20 cellular contexts compared by ENCODE assay signal in the genomic region with DNA sequence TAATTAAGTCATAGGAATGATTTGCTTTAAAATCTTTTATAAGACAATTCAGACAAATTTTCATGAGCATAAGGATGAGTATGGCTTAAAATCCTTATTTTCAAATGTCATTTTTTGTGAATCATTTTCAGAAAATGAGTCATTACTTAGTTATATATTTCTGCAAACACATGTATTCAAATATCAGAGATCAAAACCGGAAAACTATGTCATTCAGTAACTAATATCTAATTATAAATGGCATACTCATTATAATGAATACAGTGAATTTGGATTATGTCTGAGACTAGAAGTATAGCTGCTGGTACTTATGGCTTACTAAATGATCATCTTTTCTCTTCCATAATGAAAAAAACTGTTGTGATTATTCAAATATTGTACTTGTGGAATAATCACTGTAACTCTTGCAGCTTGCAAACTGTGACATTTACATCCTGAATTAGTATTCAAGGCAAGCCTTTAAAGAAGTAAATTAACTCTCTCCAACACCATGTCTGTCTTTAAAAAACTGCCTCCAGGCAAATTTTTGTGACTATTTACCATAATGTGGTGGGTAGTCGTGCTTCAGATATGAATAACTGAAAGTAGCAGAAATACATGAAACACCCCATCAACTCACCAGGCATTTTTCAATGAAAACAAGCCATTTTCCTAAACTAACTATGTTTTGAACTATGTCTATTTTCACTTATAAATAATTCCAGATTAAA.
DNase-seq lines count a peak whose midpoint lies in the region; ATAC-seq and TF ChIP-seq lines count a peak whose summit lies in the region.
"Had no signal": no experiment of that assay in that cellular context is flagged by ENCODE, and none has a peak within 500 bp of the region (broad histone marks: within the 10 kb centered on the region; RNA-seq: fewer than 3 reads in every experiment).

No MANE protein-coding gene starts in this region.

- no peak for TF ChIP-seq CTCF in OCI-LY3 (IDR thresholded peaks at IDR 0.05; ENCODE audit: low read depth, low read length)

- no peak overlapping the region for H3K9ac ChIP-seq in OCI-LY3 (ENCODE audit: low read length)

- H3K4me3 ChIP-seq in OCI-LY3 (ENCODE audit: low read length): peak overlapping the region; percentile 45
- H3K4me3 ChIP-seq: spleen, uterus had no signal

- peaks cover 32% of the 10 kb centered on the region for H3K4me1 ChIP-seq in OCI-LY3 (ENCODE audit: low read length)
- H3K4me1 ChIP-seq: spleen, uterus had no signal

- peak overlapping the region; percentile 62 for H3K4me2 ChIP-seq in OCI-LY3 (ENCODE audit: low read length)

- H2AFZ ChIP-seq in OCI-LY3 (ENCODE audit: low read depth, low read length): no peak overlapping the region

- H3K36me3 ChIP-seq in OCI-LY3 (replicated peaks; ENCODE audit: low read depth, low read length): no peaks in the 10 kb centered on the region
- H3K36me3 ChIP-seq: spleen, uterus had no signal

- H3K27ac ChIP-seq in OCI-LY3 (ENCODE audit: low read length): peak overlapping the region; percentile 62
- H3K27ac ChIP-seq: spleen, uterus had no signal

- H3K27me3 ChIP-seq in OCI-LY3 (ENCODE audit: low read depth, low read length): peaks cover 17% of the 10 kb centered on the region; the same call in 1 of the 2 replicates
- H3K27me3 ChIP-seq: spleen, uterus had no signal

- no peak for DNase-seq in NCI-H2171 treated with DMSO at 0.1 percent for 48 hours (lab: John Stamatoyannopoulos, UW)
- no peak for DNase-seq in NOMO-1 treated with DMSO at 0.1 percent for 48 hours (lab: John Stamatoyannopoulos, UW; ENCODE audit: unreplicated experiment)
- DNase-seq in NCI-H1417 (lab: John Stamatoyannopoulos, UW): no peak
- DNase-seq in stimulated activated naive CD8-positive, alpha-beta T cell treated with anti-CD3 and anti-CD28 coated beads, Interleukin-15, Interleukin-2, amounts not matched to agents 100 U/mL and 50 U/mL, for 24 hours: no peak
- DNase-seq: activated CD4-positive, alpha-beta T cell treated with anti-CD3 and anti-CD28 coated beads for 1 hour; Calu3; dermis blood vessel endothelial cell; GF-D8; head of caudate nucleus; natural killer cell; NCI-H2227 treated with DMSO at 0.1 percent for 48 hours; SHP77 treated with DMSO at 0.1 percent for 48 hours; spleen; stimulated activated naive CD4-positive, alpha-beta T cell treated with Interleukin-2 at 50 U/mL for 16 hours; uterus had no signal

- peaks cover 10% of the 10 kb centered on the region; the same call in 1 of the 2 replicates for H3K9me3 ChIP-seq in OCI-LY3 (ENCODE audit: insufficient read depth, low read length)
- H3K9me3 ChIP-seq: uterus had no signal

- ATAC-seq in GM18868 (IDR thresholded peaks at IDR 0.05; ENCODE audit: unreplicated experiment) (peak; percentile 64), GM21390 (IDR thresholded peaks at IDR 0.05; ENCODE audit: unreplicated experiment) (peak; percentile 62), HG02943 (IDR thresholded peaks at IDR 0.05; ENCODE audit: low read depth, unreplicated experiment) (peak; percentile 60)
- no peak for ATAC-seq in stimulated activated naive CD8-positive, alpha-beta T cell treated with anti-CD3 and anti-CD28 coated beads, Interleukin-15, Interleukin-2, amounts not matched to agents 100 U/mL and 50 U/mL, for 24 hours
- ATAC-seq: esophagus mucosa, natural killer cell had no signal

- no peaks in the 10 kb centered on the region for H3K79me2 ChIP-seq in OCI-LY3 (ENCODE audit: low read length)

- H4K20me1 ChIP-seq in OCI-LY3 (ENCODE audit: insufficient read depth, low read length): no peaks in the 10 kb centered on the region
